Comparison of ENCODE assay signal across 9 cellular contexts in genomic region chr12:103571286-103571685, GRCh38.
DNase-seq lines count a peak whose midpoint lies in the region; ATAC-seq lines count a peak whose summit lies in the region.
"Had no signal": no experiment of that assay in that cellular context is flagged by ENCODE, and none has a peak within 500 bp of the region (broad histone marks: within the 10 kb centered on the region; RNA-seq: fewer than 3 reads in every experiment).

No MANE protein-coding gene starts in this region.

- H3K36me3 ChIP-seq in rectal smooth muscle tissue (ENCODE audit: control insufficient read depth, insufficient read depth, low read length): no peaks in the 10 kb centered on the region

- H3K27ac Mint-ChIP-seq in effector memory CD8-positive, alpha-beta T cell: no peak overlapping the region

- H3K4me3 Mint-ChIP-seq in effector memory CD8-positive, alpha-beta T cell: no peak overlapping the region

- peaks cover 4% of the 10 kb centered on the region for H3K4me1 ChIP-seq in rectal smooth muscle tissue (ENCODE audit: control insufficient read depth, insufficient read depth, low read length)

- no peak overlapping the region for H3K9ac ChIP-seq in rectal smooth muscle tissue (ENCODE audit: low read length)

- no peak overlapping the region for H3K27ac ChIP-seq in rectal smooth muscle tissue (ENCODE audit: low read depth, low read length)

- no peak for ATAC-seq in effector memory CD8-positive, alpha-beta T cell (replicated peaks)
- ATAC-seq in HG03095 (IDR thresholded peaks at IDR 0.05; ENCODE audit: unreplicated experiment) (no peak), GM18870 (IDR thresholded peaks at IDR 0.05; ENCODE audit: unreplicated experiment) (no peak)

- DNase-seq in LoVo (ENCODE audit: low spot score) (peak; percentile 9), SHP77 treated with DMSO at 0.1 percent for 48 hours (lab: John Stamatoyannopoulos, UW) (peak; percentile 79), iPS DF 19.7 (ENCODE audit: low read depth, low spot score) (peak; percentile 33), NCI-H446 treated with DMSO at 0.1 percent for 48 hours (lab: John Stamatoyannopoulos, UW) (no peak)
- DNase-seq in effector memory CD8-positive, alpha-beta T cell: no peak
- DNase-seq: activated T-cell treated with anti-CD3 and anti-CD28 coated beads for 4 hours had no signal

- H3K4me1 Mint-ChIP-seq in effector memory CD8-positive, alpha-beta T cell (ENCODE audit: low read depth in 2 of 2): peaks cover 7 to 9% of the 10 kb centered on the region in 2 donors

- H3K4me3 ChIP-seq in rectal smooth muscle tissue (ENCODE audit: low read length): peak overlapping the region; percentile 41

- H3K27me3 ChIP-seq in rectal smooth muscle tissue (ENCODE audit: control insufficient read depth, insufficient read depth, low read length): no peaks in the 10 kb centered on the region

- no peaks in the 10 kb centered on the region for H3K36me3 Mint-ChIP-seq in effector memory CD8-positive, alpha-beta T cell (ENCODE audit: insufficient read depth)

- peaks cover 62 to 87% of the 10 kb centered on the region in 2 donors for H3K27me3 Mint-ChIP-seq in effector memory CD8-positive, alpha-beta T cell

- peaks cover 0 to 3% of the 10 kb centered on the region in 2 donors for H3K9me3 Mint-ChIP-seq in effector memory CD8-positive, alpha-beta T cell

Comparison
In these comparisons a context has a peak if more than half of its experiments do, and no peak if none do; other contexts are left out.
1. DNase-seq: peak in LoVo (single experiment), SHP77 treated with DMSO at 0.1 percent for 48 hours (single experiment) and iPS DF 19.7 (single experiment); none in NCI-H446 treated with DMSO at 0.1 percent for 48 hours (single experiment) and effector memory CD8-positive, alpha-beta T cell (0 of 3).